34 cellular contexts compared by ENCODE assay signal in the genomic region with DNA sequence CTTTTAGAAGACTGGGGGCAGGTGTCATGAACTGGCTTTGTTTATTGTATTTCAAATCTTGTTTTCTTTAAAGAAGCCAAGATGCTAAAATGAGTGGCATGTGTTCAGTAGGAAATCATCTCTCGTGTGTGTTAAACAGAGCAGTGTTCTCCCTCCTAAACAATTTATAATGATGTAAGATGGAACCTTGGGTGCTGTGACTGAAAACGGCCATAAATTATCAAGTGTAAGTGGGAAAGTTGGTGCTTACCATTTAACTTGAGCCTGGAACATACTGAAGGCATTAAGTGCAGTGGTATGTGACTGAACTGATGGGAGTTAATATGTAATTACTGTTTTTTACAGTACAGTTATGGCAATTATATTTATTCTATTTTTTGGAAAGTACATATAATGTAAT.
"Had no signal": no experiment of that assay in that cellular context is flagged by ENCODE, and none has a peak within 500 bp of the region (broad histone marks: within the 10 kb centered on the region; RNA-seq: fewer than 3 reads in every experiment).

No MANE protein-coding gene starts in this region.

- H3K9me3 ChIP-seq: ascending aorta, breast epithelium, gastrocnemius medialis, heart right ventricle had no signal

- H3K9me3 Mint-ChIP-seq: activated CD4-positive, alpha-beta memory T cell treated with anti-CD3 and anti-CD28 coated beads for 36 hours; activated naive CD4-positive, alpha-beta T cell treated with anti-CD3 and anti-CD28 coated beads, Interleukin-2, amount 50 U/mL, for 72 hours; activated naive CD8-positive, alpha-beta T cell treated with anti-CD3 and anti-CD28 coated beads, Interleukin-2, amount 10 ng/mL, durations not matched to agents 7 days and 5 days; activated T-cell treated with anti-CD3 and anti-CD28 coated beads, Interleukin-2, amount 50 U/mL, for 24 hours; activated T-cell treated with anti-CD3 and anti-CD28 coated beads, Interleukin-2, amount 50 U/mL, for 72 hours; endodermal cell had no signal

- H3K27me3 Mint-ChIP-seq: activated CD4-positive, alpha-beta memory T cell treated with anti-CD3 and anti-CD28 coated beads for 36 hours; activated CD4-positive, alpha-beta T cell treated with anti-CD3 and anti-CD28 coated beads for 36 hours; activated CD4-positive, alpha-beta T cell treated with anti-CD3 and anti-CD28 coated beads, Interleukin-2, amount 10 ng/mL, durations not matched to agents 24 days and 14 days; activated CD8-positive, alpha-beta memory T cell treated with anti-CD3 and anti-CD28 coated beads, Interleukin-2, amount 10 ng/mL, durations not matched to agents 7 days and 5 days; activated naive CD4-positive, alpha-beta T cell treated with anti-CD3 and anti-CD28 coated beads, Interleukin-2, amount 10 ng/mL, durations not matched to agents 7 days and 5 days; activated naive CD8-positive, alpha-beta T cell treated with anti-CD3 and anti-CD28 coated beads, Interleukin-2, amount 10 ng/mL, durations not matched to agents 7 days and 5 days; activated T-cell treated with anti-CD3 and anti-CD28 coated beads, Interleukin-2, amount 50 U/mL, for 24 hours; dendritic cell treated with granulocyte-macrophage colony-stimulating factor and Interleukin-4, amounts not matched to agents 40 ng/mL and 50 ng/mL, for 4 days; T-helper 17 cell had no signal

- H3K4me1 ChIP-seq: ascending aorta, breast epithelium, foreskin keratinocyte, gastrocnemius medialis had no signal

- ATAC-seq: activated CD4-positive, alpha-beta T cell treated with anti-CD3 and anti-CD28 coated beads for 36 hours; activated CD8-positive, alpha-beta memory T cell treated with anti-CD3 and anti-CD28 coated beads, Interleukin-2, amount 10 ng/mL, durations not matched to agents 7 days and 5 days; activated CD8-positive, alpha-beta T cell treated with anti-CD3 and anti-CD28 coated beads, Interleukin-2, amount 10 ng/mL, durations not matched to agents 7 days and 5 days; activated naive CD4-positive, alpha-beta T cell treated with anti-CD3 and anti-CD28 coated beads, Interleukin-2, amount 50 U/mL, for 72 hours; activated T-cell treated with anti-CD3 and anti-CD28 coated beads, Interleukin-2, amount 50 U/mL, for 72 hours; esophagus mucosa; foreskin keratinocyte; gastrocnemius medialis; heart right ventricle; T-helper 17 cell had no signal

- H3K27ac Mint-ChIP-seq: activated CD4-positive, alpha-beta memory T cell treated with anti-CD3 and anti-CD28 coated beads for 36 hours; activated CD4-positive, alpha-beta T cell treated with anti-CD3 and anti-CD28 coated beads for 36 hours; activated CD4-positive, alpha-beta T cell treated with anti-CD3 and anti-CD28 coated beads, Interleukin-2, amount 10 ng/mL, durations not matched to agents 24 days and 14 days; activated CD8-positive, alpha-beta memory T cell treated with anti-CD3 and anti-CD28 coated beads, Interleukin-2, amount 10 ng/mL, durations not matched to agents 7 days and 5 days; activated CD8-positive, alpha-beta T cell treated with anti-CD3 and anti-CD28 coated beads, Interleukin-2, amount 10 ng/mL, durations not matched to agents 7 days and 5 days; activated naive CD4-positive, alpha-beta T cell treated with anti-CD3 and anti-CD28 coated beads, Interleukin-2, amount 10 ng/mL, durations not matched to agents 7 days and 5 days; activated naive CD4-positive, alpha-beta T cell treated with anti-CD3 and anti-CD28 coated beads, Interleukin-2, amount 50 U/mL, for 72 hours; activated naive CD8-positive, alpha-beta T cell treated with anti-CD3 and anti-CD28 coated beads, Interleukin-2, amount 10 ng/mL, durations not matched to agents 7 days and 5 days; activated T-cell treated with anti-CD3 and anti-CD28 coated beads, Interleukin-2, amount 50 U/mL, for 24 hours; activated T-cell treated with anti-CD3 and anti-CD28 coated beads, Interleukin-2, amount 50 U/mL, for 72 hours; dendritic cell treated with granulocyte-macrophage colony-stimulating factor and Interleukin-4, amounts not matched to agents 40 ng/mL and 50 ng/mL, for 4 days; endodermal cell; T-helper 17 cell; T-helper 2 cell treated with Interferon-gamma antibody and Interleukin-4, amounts not matched to agents 5 μg/mL and 100 μg/mL, for 36 hours had no signal

- H3K27ac ChIP-seq: ascending aorta, breast epithelium, cardiac muscle cell, coronary artery, foreskin keratinocyte, gastrocnemius medialis, heart right ventricle, hepatocyte had no signal

- DNase-seq: activated CD4-positive, alpha-beta memory T cell treated with anti-CD3 and anti-CD28 coated beads for 36 hours; activated CD4-positive, alpha-beta T cell treated with anti-CD3 and anti-CD28 coated beads for 36 hours; activated CD4-positive, alpha-beta T cell treated with anti-CD3 and anti-CD28 coated beads, Interleukin-2, amount 10 ng/mL, durations not matched to agents 24 days and 14 days; activated CD4-positive, CD25-positive, alpha-beta regulatory T cell; activated CD4-positive, CD25-positive, alpha-beta regulatory T cell treated with anti-CD3 and anti-CD28 coated beads, Interleukin-2, amount 50 U/mL, for 72 hours; activated CD8-positive, alpha-beta memory T cell treated with anti-CD3 and anti-CD28 coated beads, Interleukin-2, amount 10 ng/mL, durations not matched to agents 7 days and 5 days; activated CD8-positive, alpha-beta memory T cell treated with anti-CD3 and anti-CD28 coated beads, Interleukin-2, amount 50 U/mL, for 4 hours; activated CD8-positive, alpha-beta T cell treated with anti-CD3 and anti-CD28 coated beads, Interleukin-2, amount 10 ng/mL, durations not matched to agents 7 days and 5 days; activated gamma-delta T cell; activated naive CD4-positive, alpha-beta T cell; activated naive CD4-positive, alpha-beta T cell treated with anti-CD3 and anti-CD28 coated beads, Interleukin-2, amount 10 ng/mL, durations not matched to agents 7 days and 5 days; activated naive CD8-positive, alpha-beta T cell treated with anti-CD3 and anti-CD28 coated beads, Interleukin-2, amount 10 ng/mL, durations not matched to agents 7 days and 5 days; activated T-cell treated with anti-CD3 and anti-CD28 coated beads, Interleukin-2, amount 50 U/mL, for 24 hours; activated T-cell treated with anti-CD3 and anti-CD28 coated beads, Interleukin-2, amount 50 U/mL, for 72 hours; central memory CD4-positive, alpha-beta T cell; cerebellar nuclear complex; dorsolateral prefrontal cortex; effector memory CD4-positive, alpha-beta T cell; endodermal cell; foreskin keratinocyte; gastrocnemius medialis; heart right ventricle; T-helper 17 cell; T1000 had no signal

- H3K36me3 Mint-ChIP-seq: activated CD4-positive, alpha-beta memory T cell treated with anti-CD3 and anti-CD28 coated beads for 36 hours had no signal

- H3K36me3 ChIP-seq: ascending aorta, breast epithelium, cardiac muscle cell, gastrocnemius medialis, heart right ventricle had no signal

- H3K4me2 ChIP-seq: hepatocyte had no signal

- H3K27me3 ChIP-seq: ascending aorta, breast epithelium, cardiac muscle cell, foreskin keratinocyte, gastrocnemius medialis, heart right ventricle, hepatocyte had no signal

- H3K4me3 ChIP-seq: ascending aorta, breast epithelium, cardiac muscle cell, coronary artery, gastrocnemius medialis, heart right ventricle, hepatocyte had no signal

- H2AFZ ChIP-seq: hepatocyte had no signal

- H3K4me3 Mint-ChIP-seq: activated CD4-positive, alpha-beta memory T cell treated with anti-CD3 and anti-CD28 coated beads for 36 hours; activated CD4-positive, alpha-beta T cell treated with anti-CD3 and anti-CD28 coated beads for 36 hours; activated CD4-positive, alpha-beta T cell treated with anti-CD3 and anti-CD28 coated beads, Interleukin-2, amount 10 ng/mL, durations not matched to agents 24 days and 14 days; activated CD8-positive, alpha-beta memory T cell treated with anti-CD3 and anti-CD28 coated beads, Interleukin-2, amount 10 ng/mL, durations not matched to agents 7 days and 5 days; activated CD8-positive, alpha-beta T cell treated with anti-CD3 and anti-CD28 coated beads, Interleukin-2, amount 10 ng/mL, durations not matched to agents 7 days and 5 days; activated naive CD4-positive, alpha-beta T cell treated with anti-CD3 and anti-CD28 coated beads, Interleukin-2, amount 10 ng/mL, durations not matched to agents 7 days and 5 days; activated naive CD8-positive, alpha-beta T cell treated with anti-CD3 and anti-CD28 coated beads, Interleukin-2, amount 10 ng/mL, durations not matched to agents 7 days and 5 days; activated T-cell treated with anti-CD3 and anti-CD28 coated beads, Interleukin-2, amount 50 U/mL, for 24 hours; activated T-cell treated with anti-CD3 and anti-CD28 coated beads, Interleukin-2, amount 50 U/mL, for 72 hours; brain; dendritic cell treated with granulocyte-macrophage colony-stimulating factor and Interleukin-4, amounts not matched to agents 40 ng/mL and 50 ng/mL, for 4 days; endodermal cell; T-helper 17 cell; T-helper 2 cell treated with Interferon-gamma antibody and Interleukin-4, amounts not matched to agents 5 μg/mL and 100 μg/mL, for 36 hours had no signal

- H3K79me2 ChIP-seq: hepatocyte had no signal
